12 cellular contexts compared by ENCODE assay signal in the genomic region with DNA sequence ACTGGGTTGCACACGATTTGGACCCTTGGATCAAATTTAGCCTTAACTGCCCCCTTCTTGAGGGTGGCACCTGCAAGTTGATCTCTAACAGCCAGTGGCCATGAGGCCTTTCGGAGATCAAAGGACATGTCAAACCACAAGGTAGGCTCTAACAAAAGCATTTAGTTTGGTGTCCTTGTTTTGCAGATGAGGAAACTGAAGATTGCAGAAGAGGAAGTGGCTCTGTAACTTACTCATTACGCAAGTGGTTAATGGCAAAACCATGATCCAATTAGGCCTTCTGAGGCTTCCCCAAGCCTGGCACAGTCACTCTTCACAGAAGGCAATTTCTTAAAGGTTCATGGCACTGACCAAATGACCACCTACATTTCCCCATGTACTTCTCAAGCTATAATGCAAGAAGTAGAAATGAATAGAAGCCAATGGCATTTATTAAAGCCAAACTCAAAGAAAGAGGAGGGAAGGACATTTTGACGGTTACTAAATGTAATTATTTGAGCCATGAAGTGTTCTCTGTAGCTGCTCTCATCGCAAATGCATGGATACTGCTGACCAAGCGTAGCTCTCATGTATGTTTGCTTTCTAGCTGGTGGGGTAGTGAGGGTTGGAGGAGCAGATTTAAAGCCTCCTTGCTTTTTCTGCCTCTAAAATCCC. TPM values are rescaled to one million over a fixed set of nuclear protein-coding genes. Genes with fewer than 3 reads are reported as not detected.
DNase-seq lines count a peak whose midpoint lies in the region; ATAC-seq lines count a peak whose summit lies in the region.
"Had no signal": no experiment of that assay in that cellular context is flagged by ENCODE, and none has a peak within 500 bp of the region (broad histone marks: within the 10 kb centered on the region; RNA-seq: fewer than 3 reads in every experiment).

No MANE protein-coding gene starts in this region.

- ATAC-seq in GM18520 (IDR thresholded peaks at IDR 0.05; ENCODE audit: unreplicated experiment) = peak; percentile 92
- peak; percentile 93 for ATAC-seq in GM21619 (IDR thresholded peaks at IDR 0.05; ENCODE audit: unreplicated experiment)
- peak; percentile 89 for ATAC-seq in HG03565 (IDR thresholded peaks at IDR 0.05; ENCODE audit: unreplicated experiment)
- peak; percentile 23 for ATAC-seq in left lobe of liver

- no peak overlapping the region for H3K27ac ChIP-seq in substantia nigra (ENCODE audit: low read depth, low read length, poor library complexity, severe bottlenecking)
- H3K27ac ChIP-seq: skin epidermis had no signal

- DNase-seq in left lobe of liver (ENCODE audit: low spot score) (no peak), NCI-H2227 treated with DMSO at 0.1 percent for 48 hours (lab: John Stamatoyannopoulos, UW) (no peak), substantia nigra (lab: John Stamatoyannopoulos, UW) (no peak), hypothalamus (lab: John Stamatoyannopoulos, UW) (no peak), COLO668 (lab: John Stamatoyannopoulos, UW; ENCODE audit: unreplicated experiment) (no peak)
- DNase-seq: activated CD4-positive, CD25-positive, alpha-beta regulatory T cell treated with anti-CD3 and anti-CD28 coated beads, Interleukin-2, amount 50 U/mL, for 72 hours; NCI-H1105 treated with DMSO at 0.1 percent for 48 hours had no signal

RNA-seq across cellular contexts. Expression of a gene that starts 32.8 kb away (rescaled TPM):
- 0.08 TPM for total RNA-seq in left lobe of liver
- total RNA-seq: ureter had no signal

RNA-seq across cellular contexts. Expression of a gene that starts 55.5 kb away (rescaled TPM):
- 162 TPM for total RNA-seq in left lobe of liver

RNA-seq across cellular contexts. Expression of a gene that starts 58.8 kb away (rescaled TPM):
- total RNA-seq in left lobe of liver = 5.8 TPM

Comparison
In these comparisons a context has a peak if more than half of its experiments do, and no peak if none do; other contexts are left out.
1. ATAC-seq: peak in every context shown above with its lines; median percentile 93 in GM21619; 92 in GM18520; 89 in HG03565; 23 in left lobe of liver.